ENCODE assay signal across 1 cellular context in the genomic region with DNA sequence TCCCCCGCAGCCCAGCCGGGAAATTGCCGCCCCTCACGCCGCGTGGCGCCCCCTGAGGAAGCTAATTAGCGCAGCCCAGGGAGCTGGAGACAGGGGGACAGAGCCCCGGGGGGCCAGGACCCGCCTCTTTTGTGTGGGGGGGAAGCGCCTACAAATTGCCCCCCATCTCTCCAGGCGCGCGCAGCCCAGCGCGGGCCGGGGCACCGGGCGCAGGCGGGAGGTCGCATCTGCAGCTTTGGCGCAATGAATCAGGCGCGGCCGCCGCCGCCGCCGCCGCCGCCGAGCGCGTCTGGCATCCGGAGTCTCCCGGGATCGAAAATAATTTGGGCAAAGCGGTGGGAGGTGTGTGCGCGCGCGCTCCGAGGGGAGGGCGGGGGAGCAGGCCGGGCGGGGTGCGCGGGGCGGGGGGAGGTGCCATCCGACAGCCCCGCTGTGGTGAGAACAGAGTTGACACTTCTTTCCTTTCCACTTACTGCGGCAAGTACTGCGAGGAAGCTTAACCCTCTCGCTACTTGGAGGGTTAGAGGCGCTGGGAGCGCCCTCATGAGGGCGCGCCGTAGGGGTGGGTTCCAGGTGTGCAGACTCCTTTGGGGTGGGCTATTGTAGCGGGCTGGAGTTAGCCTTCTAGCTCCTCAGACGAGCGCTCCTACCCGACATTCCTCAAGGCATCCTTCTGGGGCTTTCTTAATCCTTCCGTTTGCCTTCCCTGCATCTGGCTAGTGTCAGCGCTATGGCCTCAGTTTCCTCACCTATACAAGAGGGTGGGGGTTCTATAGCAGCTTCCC.
TF ChIP-seq lines count a peak whose summit lies in the region.

No MANE protein-coding gene starts in this region.

TF ChIP-seq in HepG2, 621 proteins besides CTCF, POLR2A, EP300 and RAD21 (continued from another document and continues in another):
- TF ChIP-seq, protein P1, sequence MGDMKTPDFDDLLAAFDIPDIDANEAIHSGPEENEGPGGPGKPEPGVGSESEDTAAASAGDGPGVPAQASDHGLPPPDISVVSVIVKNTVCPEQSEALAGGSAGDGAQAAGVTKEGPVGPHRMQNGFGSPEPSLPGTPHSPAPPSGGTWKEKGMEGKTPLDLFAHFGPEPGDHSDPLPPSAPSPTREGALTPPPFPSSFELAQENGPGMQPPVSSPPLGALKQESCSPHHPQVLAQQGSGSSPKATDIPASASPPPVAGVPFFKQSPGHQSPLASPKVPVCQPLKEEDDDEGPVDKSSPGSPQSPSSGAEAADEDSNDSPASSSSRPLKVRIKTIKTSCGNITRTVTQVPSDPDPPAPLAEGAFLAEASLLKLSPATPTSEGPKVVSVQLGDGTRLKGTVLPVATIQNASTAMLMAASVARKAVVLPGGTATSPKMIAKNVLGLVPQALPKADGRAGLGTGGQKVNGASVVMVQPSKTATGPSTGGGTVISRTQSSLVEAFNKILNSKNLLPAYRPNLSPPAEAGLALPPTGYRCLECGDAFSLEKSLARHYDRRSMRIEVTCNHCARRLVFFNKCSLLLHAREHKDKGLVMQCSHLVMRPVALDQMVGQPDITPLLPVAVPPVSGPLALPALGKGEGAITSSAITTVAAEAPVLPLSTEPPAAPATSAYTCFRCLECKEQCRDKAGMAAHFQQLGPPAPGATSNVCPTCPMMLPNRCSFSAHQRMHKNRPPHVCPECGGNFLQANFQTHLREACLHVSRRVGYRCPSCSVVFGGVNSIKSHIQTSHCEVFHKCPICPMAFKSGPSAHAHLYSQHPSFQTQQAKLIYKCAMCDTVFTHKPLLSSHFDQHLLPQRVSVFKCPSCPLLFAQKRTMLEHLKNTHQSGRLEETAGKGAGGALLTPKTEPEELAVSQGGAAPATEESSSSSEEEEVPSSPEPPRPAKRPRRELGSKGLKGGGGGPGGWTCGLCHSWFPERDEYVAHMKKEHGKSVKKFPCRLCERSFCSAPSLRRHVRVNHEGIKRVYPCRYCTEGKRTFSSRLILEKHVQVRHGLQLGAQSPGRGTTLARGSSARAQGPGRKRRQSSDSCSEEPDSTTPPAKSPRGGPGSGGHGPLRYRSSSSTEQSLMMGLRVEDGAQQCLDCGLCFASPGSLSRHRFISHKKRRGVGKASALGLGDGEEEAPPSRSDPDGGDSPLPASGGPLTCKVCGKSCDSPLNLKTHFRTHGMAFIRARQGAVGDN (CRISPR knock-in tag; IDR thresholded peaks at IDR 0.05): peak; percentile 42; the same call in 1 of the 2 replicates
- no peak for TF ChIP-seq FLYWCH1 (CRISPR knock-in tag; IDR thresholded peaks at IDR 0.05)
- TF ChIP-seq ZNF20 (CRISPR knock-in tag; IDR thresholded peaks at IDR 0.05): no peak
- no peak for TF ChIP-seq ZNF446 (CRISPR knock-in tag; IDR thresholded peaks at IDR 0.05)
- TF ChIP-seq ETV5 (CRISPR knock-in tag; IDR thresholded peaks at IDR 0.05; ENCODE audit: borderline replicate concordance): peak; percentile 23; the same call in 1 of the 2 replicates
- TF ChIP-seq GZF1 (CRISPR knock-in tag; IDR thresholded peaks at IDR 0.05): no peak
- TF ChIP-seq ZNF205 (CRISPR knock-in tag; IDR thresholded peaks at IDR 0.05): no peak
- no peak for TF ChIP-seq ZNF670 (CRISPR knock-in tag; IDR thresholded peaks at IDR 0.05; ENCODE audit: borderline replicate concordance)
- TF ChIP-seq TAF15 (IDR thresholded peaks at IDR 0.05; ENCODE audit: low read depth, low read length, poor library complexity, severe bottlenecking): no peak
- no peak for TF ChIP-seq ZNF747 (CRISPR knock-in tag; IDR thresholded peaks at IDR 0.05; ENCODE audit: borderline replicate concordance)
- TF ChIP-seq ZNF598 (CRISPR knock-in tag; IDR thresholded peaks at IDR 0.05; ENCODE audit: borderline replicate concordance): no peak
- TF ChIP-seq RXRA (CRISPR knock-in tag; IDR thresholded peaks at IDR 0.05): no peak
- TF ChIP-seq, protein P2, sequence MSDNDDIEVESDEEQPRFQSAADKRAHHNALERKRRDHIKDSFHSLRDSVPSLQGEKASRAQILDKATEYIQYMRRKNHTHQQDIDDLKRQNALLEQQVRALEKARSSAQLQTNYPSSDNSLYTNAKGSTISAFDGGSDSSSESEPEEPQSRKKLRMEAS (IDR thresholded peaks at IDR 0.05): no peak
- TF ChIP-seq MAZ (IDR thresholded peaks at IDR 0.05; ENCODE audit: borderline replicate concordance, low read depth, low read length): no peak
- 0 out of 2 replicates have a peak, but pooled peaks have one; percentile 21 for TF ChIP-seq MAZ (CRISPR knock-in tag; IDR thresholded peaks at IDR 0.05; ENCODE audit: low read depth)
- TF ChIP-seq POLR2AphosphoS5 (IDR thresholded peaks at IDR 0.05; ENCODE audit: low read depth, low read length): no peak
- no peak for TF ChIP-seq RAD51 (IDR thresholded peaks at IDR 0.05; ENCODE audit: borderline replicate concordance)
- TF ChIP-seq ZNF556 (CRISPR knock-in tag; IDR thresholded peaks at IDR 0.05; ENCODE audit: borderline replicate concordance): no peak
- TF ChIP-seq ZNF644 (CRISPR knock-in tag; IDR thresholded peaks at IDR 0.05; ENCODE audit: low read depth): no peak
- no peak for TF ChIP-seq MTF1 (CRISPR knock-in tag; IDR thresholded peaks at IDR 0.05)
- TF ChIP-seq, protein P3, sequence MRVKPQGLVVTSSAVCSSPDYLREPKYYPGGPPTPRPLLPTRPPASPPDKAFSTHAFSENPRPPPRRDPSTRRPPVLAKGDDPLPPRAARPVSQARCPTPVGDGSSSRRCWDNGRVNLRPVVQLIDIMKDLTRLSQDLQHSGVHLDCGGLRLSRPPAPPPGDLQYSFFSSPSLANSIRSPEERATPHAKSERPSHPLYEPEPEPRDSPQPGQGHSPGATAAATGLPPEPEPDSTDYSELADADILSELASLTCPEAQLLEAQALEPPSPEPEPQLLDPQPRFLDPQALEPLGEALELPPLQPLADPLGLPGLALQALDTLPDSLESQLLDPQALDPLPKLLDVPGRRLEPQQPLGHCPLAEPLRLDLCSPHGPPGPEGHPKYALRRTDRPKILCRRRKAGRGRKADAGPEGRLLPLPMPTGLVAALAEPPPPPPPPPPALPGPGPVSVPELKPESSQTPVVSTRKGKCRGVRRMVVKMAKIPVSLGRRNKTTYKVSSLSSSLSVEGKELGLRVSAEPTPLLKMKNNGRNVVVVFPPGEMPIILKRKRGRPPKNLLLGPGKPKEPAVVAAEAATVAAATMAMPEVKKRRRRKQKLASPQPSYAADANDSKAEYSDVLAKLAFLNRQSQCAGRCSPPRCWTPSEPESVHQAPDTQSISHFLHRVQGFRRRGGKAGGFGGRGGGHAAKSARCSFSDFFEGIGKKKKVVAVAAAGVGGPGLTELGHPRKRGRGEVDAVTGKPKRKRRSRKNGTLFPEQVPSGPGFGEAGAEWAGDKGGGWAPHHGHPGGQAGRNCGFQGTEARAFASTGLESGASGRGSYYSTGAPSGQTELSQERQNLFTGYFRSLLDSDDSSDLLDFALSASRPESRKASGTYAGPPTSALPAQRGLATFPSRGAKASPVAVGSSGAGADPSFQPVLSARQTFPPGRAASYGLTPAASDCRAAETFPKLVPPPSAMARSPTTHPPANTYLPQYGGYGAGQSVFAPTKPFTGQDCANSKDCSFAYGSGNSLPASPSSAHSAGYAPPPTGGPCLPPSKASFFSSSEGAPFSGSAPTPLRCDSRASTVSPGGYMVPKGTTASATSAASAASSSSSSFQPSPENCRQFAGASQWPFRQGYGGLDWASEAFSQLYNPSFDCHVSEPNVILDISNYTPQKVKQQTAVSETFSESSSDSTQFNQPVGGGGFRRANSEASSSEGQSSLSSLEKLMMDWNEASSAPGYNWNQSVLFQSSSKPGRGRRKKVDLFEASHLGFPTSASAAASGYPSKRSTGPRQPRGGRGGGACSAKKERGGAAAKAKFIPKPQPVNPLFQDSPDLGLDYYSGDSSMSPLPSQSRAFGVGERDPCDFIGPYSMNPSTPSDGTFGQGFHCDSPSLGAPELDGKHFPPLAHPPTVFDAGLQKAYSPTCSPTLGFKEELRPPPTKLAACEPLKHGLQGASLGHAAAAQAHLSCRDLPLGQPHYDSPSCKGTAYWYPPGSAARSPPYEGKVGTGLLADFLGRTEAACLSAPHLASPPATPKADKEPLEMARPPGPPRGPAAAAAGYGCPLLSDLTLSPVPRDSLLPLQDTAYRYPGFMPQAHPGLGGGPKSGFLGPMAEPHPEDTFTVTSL (CRISPR knock-in tag; IDR thresholded peaks at IDR 0.05; ENCODE audit: borderline replicate concordance): no peak
- no peak for TF ChIP-seq ZFP62 (CRISPR knock-in tag; IDR thresholded peaks at IDR 0.05)
- TF ChIP-seq ZNF614 (CRISPR knock-in tag; IDR thresholded peaks at IDR 0.05; ENCODE audit: borderline replicate concordance): no peak; the same call in 1 of the 2 replicates
- no peak for TF ChIP-seq RARA (CRISPR knock-in tag; IDR thresholded peaks at IDR 0.05)
- TF ChIP-seq, protein P4, sequence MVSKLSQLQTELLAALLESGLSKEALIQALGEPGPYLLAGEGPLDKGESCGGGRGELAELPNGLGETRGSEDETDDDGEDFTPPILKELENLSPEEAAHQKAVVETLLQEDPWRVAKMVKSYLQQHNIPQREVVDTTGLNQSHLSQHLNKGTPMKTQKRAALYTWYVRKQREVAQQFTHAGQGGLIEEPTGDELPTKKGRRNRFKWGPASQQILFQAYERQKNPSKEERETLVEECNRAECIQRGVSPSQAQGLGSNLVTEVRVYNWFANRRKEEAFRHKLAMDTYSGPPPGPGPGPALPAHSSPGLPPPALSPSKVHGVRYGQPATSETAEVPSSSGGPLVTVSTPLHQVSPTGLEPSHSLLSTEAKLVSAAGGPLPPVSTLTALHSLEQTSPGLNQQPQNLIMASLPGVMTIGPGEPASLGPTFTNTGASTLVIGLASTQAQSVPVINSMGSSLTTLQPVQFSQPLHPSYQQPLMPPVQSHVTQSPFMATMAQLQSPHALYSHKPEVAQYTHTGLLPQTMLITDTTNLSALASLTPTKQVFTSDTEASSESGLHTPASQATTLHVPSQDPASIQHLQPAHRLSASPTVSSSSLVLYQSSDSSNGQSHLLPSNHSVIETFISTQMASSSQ (IDR thresholded peaks at IDR 0.05; ENCODE audit: low read depth): no peak
- TF ChIP-seq, protein P4 (CRISPR knock-in tag; IDR thresholded peaks at IDR 0.05; ENCODE audit: borderline replicate concordance): no peak; the same call in 1 of the 2 replicates
- TF ChIP-seq RBAK (CRISPR knock-in tag; IDR thresholded peaks at IDR 0.05): no peak
- TF ChIP-seq ZNF264 (CRISPR knock-in tag; IDR thresholded peaks at IDR 0.05): no peak
- no peak for TF ChIP-seq NFE2L2 (IDR thresholded peaks at IDR 0.05; ENCODE audit: low read length)
- no peak for TF ChIP-seq ZNF570 (CRISPR knock-in tag; IDR thresholded peaks at IDR 0.05; ENCODE audit: borderline replicate concordance)
- TF ChIP-seq, protein P5, sequence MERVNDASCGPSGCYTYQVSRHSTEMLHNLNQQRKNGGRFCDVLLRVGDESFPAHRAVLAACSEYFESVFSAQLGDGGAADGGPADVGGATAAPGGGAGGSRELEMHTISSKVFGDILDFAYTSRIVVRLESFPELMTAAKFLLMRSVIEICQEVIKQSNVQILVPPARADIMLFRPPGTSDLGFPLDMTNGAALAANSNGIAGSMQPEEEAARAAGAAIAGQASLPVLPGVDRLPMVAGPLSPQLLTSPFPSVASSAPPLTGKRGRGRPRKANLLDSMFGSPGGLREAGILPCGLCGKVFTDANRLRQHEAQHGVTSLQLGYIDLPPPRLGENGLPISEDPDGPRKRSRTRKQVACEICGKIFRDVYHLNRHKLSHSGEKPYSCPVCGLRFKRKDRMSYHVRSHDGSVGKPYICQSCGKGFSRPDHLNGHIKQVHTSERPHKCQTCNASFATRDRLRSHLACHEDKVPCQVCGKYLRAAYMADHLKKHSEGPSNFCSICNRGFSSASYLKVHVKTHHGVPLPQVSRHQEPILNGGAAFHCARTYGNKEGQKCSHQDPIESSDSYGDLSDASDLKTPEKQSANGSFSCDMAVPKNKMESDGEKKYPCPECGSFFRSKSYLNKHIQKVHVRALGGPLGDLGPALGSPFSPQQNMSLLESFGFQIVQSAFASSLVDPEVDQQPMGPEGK (CRISPR knock-in tag; IDR thresholded peaks at IDR 0.05): peak; percentile 18; the same call in 1 of the 2 replicates
- no peak for TF ChIP-seq SMAD1 (CRISPR knock-in tag; IDR thresholded peaks at IDR 0.05; ENCODE audit: borderline replicate concordance, low read depth)
- TF ChIP-seq JARID2 (CRISPR knock-in tag; IDR thresholded peaks at IDR 0.05; ENCODE audit: insufficient replicate concordance): no peak
- no peak for TF ChIP-seq ELF3 (CRISPR knock-in tag; IDR thresholded peaks at IDR 0.05)
- TF ChIP-seq ZNF776 (CRISPR knock-in tag; IDR thresholded peaks at IDR 0.05): no peak
- TF ChIP-seq CCDC6 (CRISPR knock-in tag; IDR thresholded peaks at IDR 0.05): no peak
- TF ChIP-seq ZKSCAN8 (CRISPR knock-in tag; IDR thresholded peaks at IDR 0.05; ENCODE audit: borderline replicate concordance): no peak
- TF ChIP-seq ZNF530 (CRISPR knock-in tag; IDR thresholded peaks at IDR 0.05; ENCODE audit: low read depth): no peak
- 0 out of 2 replicates have a peak, but pooled peaks have one; percentile 20 for TF ChIP-seq PHF8 (CRISPR knock-in tag; IDR thresholded peaks at IDR 0.05)
- TF ChIP-seq ARNT2 (CRISPR knock-in tag; IDR thresholded peaks at IDR 0.05; ENCODE audit: low read depth): 0 out of 2 replicates have a peak, but pooled peaks have one; percentile 16
- TF ChIP-seq ZNF709 (CRISPR knock-in tag; IDR thresholded peaks at IDR 0.05): no peak
- TF ChIP-seq HNRNPLL (IDR thresholded peaks at IDR 0.05; ENCODE audit: low read depth, low read length, poor library complexity, severe bottlenecking): peak; percentile 66
- TF ChIP-seq ZNF3 (CRISPR knock-in tag; IDR thresholded peaks at IDR 0.05): no peak
- TF ChIP-seq KLF11 (CRISPR knock-in tag; IDR thresholded peaks at IDR 0.05): no peak
- TF ChIP-seq ZNF850 (CRISPR knock-in tag; conservative IDR thresholded peaks at IDR 0.05): no peak
- TF ChIP-seq ZNF607 (CRISPR knock-in tag; IDR thresholded peaks at IDR 0.05; ENCODE audit: borderline replicate concordance): no peak
- TF ChIP-seq, protein P6, sequence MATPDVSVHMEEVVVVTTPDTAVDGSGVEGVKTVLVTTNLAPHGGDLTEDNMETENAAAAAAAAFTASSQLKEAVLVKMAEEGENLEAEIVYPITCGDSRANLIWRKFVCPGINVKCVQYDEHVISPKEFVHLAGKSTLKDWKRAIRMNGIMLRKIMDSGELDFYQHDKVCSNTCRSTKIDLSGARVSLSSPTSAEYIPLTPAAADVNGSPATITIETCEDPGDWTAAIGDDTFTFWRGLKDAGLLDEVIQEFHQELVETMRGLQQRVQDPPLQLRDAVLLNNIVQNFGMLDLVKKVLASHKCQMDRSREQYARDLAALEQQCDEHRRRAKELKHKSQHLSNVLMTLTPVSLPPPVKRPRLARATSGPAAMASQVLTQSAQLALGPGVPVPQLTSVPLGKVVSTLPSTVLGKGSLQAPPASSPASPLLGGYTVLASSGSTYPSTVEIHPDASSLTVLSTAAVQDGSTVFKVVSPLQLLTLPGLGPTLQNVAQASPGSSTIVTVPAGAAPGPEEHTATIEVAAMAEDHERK (CRISPR knock-in tag; IDR thresholded peaks at IDR 0.05; ENCODE audit: low read depth): no peak
- no peak for TF ChIP-seq CHCHD3 (CRISPR knock-in tag; IDR thresholded peaks at IDR 0.05)
- TF ChIP-seq SKI (IDR thresholded peaks at IDR 0.05; ENCODE audit: partially characterized antibody): no peak
